Comparison of ENCODE assay signal across 9 cellular contexts in the genomic region with DNA sequence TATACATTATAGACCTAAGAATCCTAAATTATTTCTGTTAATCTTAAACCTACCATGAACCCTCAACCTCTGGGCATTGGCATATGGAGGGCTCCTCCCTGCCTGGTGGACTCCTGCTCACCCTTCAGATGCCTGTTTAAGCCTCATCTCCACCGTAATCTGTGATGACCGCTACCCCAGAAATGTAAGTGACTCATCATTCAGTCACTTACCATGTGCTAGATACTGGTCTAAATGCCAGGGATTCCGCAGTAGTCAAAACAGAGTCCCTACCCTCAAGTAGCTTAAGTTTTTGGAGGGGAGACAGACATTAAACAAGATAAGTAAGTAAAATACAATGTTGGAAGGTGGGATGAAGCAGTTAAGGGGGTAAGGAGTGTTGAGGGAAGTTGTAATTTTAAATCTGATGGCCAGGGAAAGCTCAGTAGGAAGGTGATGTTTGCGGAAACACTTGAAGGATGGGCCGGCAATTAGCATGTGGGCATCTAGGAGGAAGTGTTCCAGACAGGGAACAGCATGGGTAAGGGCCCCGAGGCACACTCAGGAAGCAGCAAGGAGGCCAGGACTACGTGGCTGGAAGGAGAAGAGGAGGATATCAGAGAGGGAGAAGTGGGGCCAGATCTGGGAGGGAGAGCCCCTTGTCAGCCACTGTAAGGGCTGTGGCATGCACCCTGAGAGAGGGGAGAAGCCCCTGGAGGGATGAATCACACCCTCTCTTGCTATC.
A peak's percentile ranks its signal among the peaks of the same experiment; 100 is the strongest.
DNase-seq lines count a peak whose midpoint lies in the region; ATAC-seq and TF ChIP-seq lines count a peak whose summit lies in the region.
"Had no signal": no experiment of that assay in that cellular context is flagged by ENCODE, and none has a peak within 500 bp of the region (broad histone marks: within the 10 kb centered on the region; RNA-seq: fewer than 3 reads in every experiment).

No MANE protein-coding gene starts in this region.

- H3K4me3 Mint-ChIP-seq in activated CD8-positive, alpha-beta T cell treated with anti-CD3 and anti-CD28 coated beads for 36 hours = no peak overlapping the region

- peak; percentile 57 for DNase-seq in GM03348 (ENCODE audit: low spot score)
- peak; percentile 56 for DNase-seq in SW480 (ENCODE audit: low spot score)
- peak; percentile 64 for DNase-seq in glomerular visceral epithelial cell (ENCODE audit: extremely low spot score)
- no peak for DNase-seq in NCI-H1694 treated with DMSO at 0.1 percent for 48 hours (lab: John Stamatoyannopoulos, UW)
- DNase-seq in NCI-H345 (lab: John Stamatoyannopoulos, UW) = no peak
- DNase-seq in activated CD8-positive, alpha-beta T cell treated with anti-CD3 and anti-CD28 coated beads for 36 hours = no peak
- DNase-seq: NCI-H187 treated with DMSO at 0.1 percent for 48 hours had no signal

- no peak overlapping the region for H3K27ac Mint-ChIP-seq in activated CD8-positive, alpha-beta T cell treated with anti-CD3 and anti-CD28 coated beads for 36 hours

- H3K9me3 Mint-ChIP-seq in activated CD8-positive, alpha-beta T cell treated with anti-CD3 and anti-CD28 coated beads for 36 hours = no peaks in the 10 kb centered on the region

- H3K4me3 ChIP-seq in skin epidermis = no peak overlapping the region

- CTCF ChIA-PET in activated CD8-positive, alpha-beta T cell treated with anti-CD3 and anti-CD28 coated beads for 36 hours (lab: Charles Lee) = no interaction called here

- POLR2A ChIA-PET in activated CD8-positive, alpha-beta T cell treated with anti-CD3 and anti-CD28 coated beads for 36 hours (lab: Charles Lee) = no interaction called here

- intact Hi-C loops in activated CD8-positive, alpha-beta T cell treated with anti-CD3 and anti-CD28 coated beads for 36 hours (cut with micrococcal nuclease) = no loop called here

- peaks cover 3% of the 10 kb centered on the region for H3K4me1 Mint-ChIP-seq in activated CD8-positive, alpha-beta T cell treated with anti-CD3 and anti-CD28 coated beads for 36 hours (ENCODE audit: low read depth)

- H3K27ac ChIP-seq in skin epidermis = peak overlapping the region in 20 of 21 experiments; percentile 2 to 88 (median 77)

- ATAC-seq in GM18867 (IDR thresholded peaks at IDR 0.05; ENCODE audit: unreplicated experiment) = no peak
- ATAC-seq in activated CD8-positive, alpha-beta T cell treated with anti-CD3 and anti-CD28 coated beads for 36 hours = no peak

- no peaks in the 10 kb centered on the region for H3K36me3 Mint-ChIP-seq in activated CD8-positive, alpha-beta T cell treated with anti-CD3 and anti-CD28 coated beads for 36 hours (ENCODE audit: low read depth)

- TF ChIP-seq CTCF in activated CD8-positive, alpha-beta T cell treated with anti-CD3 and anti-CD28 coated beads for 36 hours (IDR thresholded peaks at IDR 0.05) = no peak

- H3K27me3 Mint-ChIP-seq in activated CD8-positive, alpha-beta T cell treated with anti-CD3 and anti-CD28 coated beads for 36 hours = no peaks in the 10 kb centered on the region

Comparison
In these comparisons a context has a peak if more than half of its experiments do, and no peak if none do; other contexts are left out.
1. DNase-seq: peak in GM03348 (single experiment), SW480 (single experiment) and glomerular visceral epithelial cell (single experiment); none in NCI-H1694 treated with DMSO at 0.1 percent for 48 hours (single experiment), NCI-H345 (single experiment) and activated CD8-positive, alpha-beta T cell treated with anti-CD3 and anti-CD28 coated beads for 36 hours (single experiment).